In the genomic region with DNA sequence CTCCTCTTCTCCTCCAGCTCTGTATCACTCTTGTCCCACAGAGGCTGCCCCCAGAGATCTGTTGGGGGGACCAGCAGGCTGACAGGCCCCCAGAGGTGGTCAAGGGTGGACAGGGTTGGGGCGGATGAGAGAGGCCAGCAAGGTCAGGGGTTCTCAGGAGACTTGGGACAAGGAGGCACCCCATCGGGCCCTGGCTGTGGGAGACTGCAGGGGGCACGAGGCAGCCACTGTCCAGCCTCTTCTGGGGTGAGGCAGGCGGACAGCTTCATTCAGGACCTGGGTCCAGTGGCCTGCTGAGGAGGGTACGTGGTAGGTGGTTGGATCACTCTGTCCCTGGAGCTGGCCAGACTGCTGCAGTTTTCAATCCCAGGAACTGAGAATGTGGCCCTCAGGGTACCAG, we compare ENCODE assay signal across 10 cellular contexts. TPM values are rescaled to one million over a fixed set of nuclear protein-coding genes. Genes with fewer than 3 reads are reported as not detected.
"Had no signal": no experiment of that assay in that cellular context is flagged by ENCODE, and none has a peak within 500 bp of the region (broad histone marks: within the 10 kb centered on the region; RNA-seq: fewer than 3 reads in every experiment).

No MANE protein-coding gene starts in this region.

- H3K27ac ChIP-seq: HL-60 had no signal

- DNase-seq: IMR-90, KBM-7, KG1 had no signal

- H3K36me3 Mint-ChIP-seq: IgD-negative memory B cell had no signal

- H3K4me3 ChIP-seq: K562 had no signal

- H3K9me3 Mint-ChIP-seq: IgD-negative memory B cell had no signal

- FAIRE-seq: HepG2, HTR-8/SVneo, K562 had no signal

- ATAC-seq: HepG2, K562 had no signal

RNA-seq across cellular contexts. Expression of a gene that starts 2.8 kb away (rescaled TPM):
- total RNA-seq: HT-29 had no signal
- polyA plus RNA-seq: IgD-negative memory B cell had no signal

RNA-seq across cellular contexts. Expression of a gene that starts 24.6 kb away (rescaled TPM):
- total RNA-seq: HepG2, HT-29, HT1080, IMR-90, K562 had no signal
- polyA plus RNA-seq: HepG2, IgD-negative memory B cell, IMR-90, K562 had no signal

RNA-seq across cellular contexts. Expression of a gene that starts 43.8 kb away (rescaled TPM):
- total RNA-seq: HepG2 had no signal
- polyA plus RNA-seq: HepG2 had no signal
